ENCODE assay signal across 9 cellular contexts in the genomic region with DNA sequence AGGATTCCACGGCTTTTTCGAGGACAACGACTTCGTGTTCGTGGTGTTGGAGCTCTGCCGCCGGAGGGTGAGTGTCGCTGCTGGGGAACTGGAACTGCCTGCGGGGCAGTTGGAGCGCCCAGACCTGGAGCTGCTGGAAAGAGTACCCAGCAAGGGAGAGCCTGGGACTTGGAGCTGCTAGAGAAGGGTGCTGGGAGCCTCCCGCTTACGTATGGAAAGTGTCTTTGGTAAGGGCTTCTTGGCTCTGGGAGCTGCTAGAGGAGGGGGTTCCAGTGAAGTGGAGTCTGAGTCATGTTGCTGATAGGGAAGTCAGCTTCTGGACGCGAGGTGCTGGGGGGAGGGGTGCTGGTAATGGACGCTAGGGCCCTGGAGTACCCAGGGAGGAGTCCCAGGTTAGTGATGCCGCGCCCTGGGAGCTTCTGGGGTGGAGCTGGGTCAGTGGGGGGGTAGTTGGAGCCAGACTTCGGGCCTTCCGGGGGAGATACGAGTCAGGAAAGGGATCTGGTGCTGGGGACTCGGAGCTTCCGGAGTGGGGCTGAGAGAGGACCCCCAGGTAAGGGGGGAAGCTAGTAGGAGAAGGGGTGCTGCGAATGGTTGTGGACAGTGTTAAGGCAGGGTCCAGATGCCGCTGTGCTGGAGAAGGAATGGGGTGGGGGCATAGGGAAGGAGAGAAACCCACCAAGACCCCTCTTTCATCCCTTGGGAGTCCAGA. TPM values are rescaled to one million over a fixed set of nuclear protein-coding genes. Genes with fewer than 3 reads are reported as not detected.
DNase-seq lines count a peak whose midpoint lies in the region; ATAC-seq, FAIRE-seq and TF ChIP-seq lines count a peak whose summit lies in the region.
"Had no signal": no experiment of that assay in that cellular context is flagged by ENCODE, and none has a peak within 500 bp of the region (broad histone marks: within the 10 kb centered on the region; RNA-seq: fewer than 3 reads in every experiment).

No MANE protein-coding gene starts in this region.

- WGBS in thymus = 16% methylated on average over 24 of the region's 24 CpGs

- H3K4me3 ChIP-seq in kidney epithelial cell (ENCODE audit: low read depth, low read length) (peak overlapping the region; percentile 64), thymus (ENCODE audit: low read length) (peak overlapping the region; percentile 75)

- H3K4me1 ChIP-seq in thymus (ENCODE audit: control insufficient read depth, insufficient read depth, low read length) = peaks cover 21% of the 10 kb centered on the region

- H3K4me3 Mint-ChIP-seq in activated naive CD8-positive, alpha-beta T cell treated with anti-CD3 and anti-CD28 coated beads, Interleukin-2, amount 50 U/mL, for 24 hours = peak overlapping the region; percentile 90

- peaks cover 22% of the 10 kb centered on the region for H3K4me1 Mint-ChIP-seq in activated naive CD8-positive, alpha-beta T cell treated with anti-CD3 and anti-CD28 coated beads, Interleukin-2, amount 50 U/mL, for 24 hours

- H3K36me3 Mint-ChIP-seq in activated naive CD8-positive, alpha-beta T cell treated with anti-CD3 and anti-CD28 coated beads, Interleukin-2, amount 50 U/mL, for 24 hours (ENCODE audit: low read depth) = peaks cover 42% of the 10 kb centered on the region

- peak; percentile 45 to 61 for DNase-seq in AML-193 (lab: John Stamatoyannopoulos, UW)
- peak; percentile 52 for DNase-seq in GM12891 (ENCODE audit: insufficient read length, low spot score)
- peak; percentile 51 for DNase-seq in NCI-H510A (lab: John Stamatoyannopoulos, UW)
- DNase-seq in activated naive CD8-positive, alpha-beta T cell treated with anti-CD3 and anti-CD28 coated beads, Interleukin-2, amount 50 U/mL, for 24 hours = peak; percentile 43
- no peak for DNase-seq in kidney epithelial cell (ENCODE audit: low read depth)
- no peak for DNase-seq in putamen (ENCODE audit: low spot score)

- no peaks in the 10 kb centered on the region for H3K27me3 ChIP-seq in kidney epithelial cell (ENCODE audit: control insufficient read depth, insufficient read depth, low read length)
- no peaks in the 10 kb centered on the region for H3K27me3 ChIP-seq in thymus (ENCODE audit: control insufficient read depth, insufficient read depth)

- TF ChIP-seq POLR2A in GM12891 (IDR thresholded peaks at IDR 0.05; ENCODE audit: low read depth, low read length) = no peak

- TF ChIP-seq CTCF in kidney epithelial cell (IDR thresholded peaks at IDR 0.05; ENCODE audit: insufficient read depth, low read length, poor library complexity, severe bottlenecking) = no peak

- H3K9me3 Mint-ChIP-seq in activated naive CD8-positive, alpha-beta T cell treated with anti-CD3 and anti-CD28 coated beads, Interleukin-2, amount 50 U/mL, for 24 hours = no peaks in the 10 kb centered on the region

- H3K36me3 ChIP-seq in kidney epithelial cell (ENCODE audit: control insufficient read depth, insufficient read depth, low read length) (no peaks in the 10 kb centered on the region), thymus (ENCODE audit: control insufficient read depth, insufficient read depth) (peaks cover 31% of the 10 kb centered on the region)

- FAIRE-seq in GM12891 (lab: Jason Lieb, UNC) = no peak

- ATAC-seq in activated naive CD8-positive, alpha-beta T cell treated with anti-CD3 and anti-CD28 coated beads, Interleukin-2, amount 50 U/mL, for 24 hours = no peak
- ATAC-seq in HG02610 (IDR thresholded peaks at IDR 0.05; ENCODE audit: unreplicated experiment) = no peak

- no peaks in the 10 kb centered on the region for H3K9me3 ChIP-seq in thymus (ENCODE audit: control insufficient read depth)

- no peak overlapping the region for H3K27ac ChIP-seq in thymus (ENCODE audit: low read depth)

- H3K27ac Mint-ChIP-seq in activated naive CD8-positive, alpha-beta T cell treated with anti-CD3 and anti-CD28 coated beads, Interleukin-2, amount 50 U/mL, for 24 hours = peak overlapping the region; percentile 59

- H3K27me3 Mint-ChIP-seq in activated naive CD8-positive, alpha-beta T cell treated with anti-CD3 and anti-CD28 coated beads, Interleukin-2, amount 50 U/mL, for 24 hours = peaks cover 2% of the 10 kb centered on the region

TF ChIP-seq in GM12891, 5 proteins besides CTCF, POLR2A, EP300 and RAD21:
- TF ChIP-seq POLR2AphosphoS5 (IDR thresholded peaks at IDR 0.05; ENCODE audit: low read depth, low read length) = no peak
- 0 out of 2 replicates have a peak, but pooled peaks have one; percentile 14 for TF ChIP-seq SPI1 (IDR thresholded peaks at IDR 0.05; ENCODE audit: low read depth, low read length)
- TF ChIP-seq TAF1 (IDR thresholded peaks at IDR 0.05; ENCODE audit: low read depth, low read length) = no peak

RNA-seq across cellular contexts. Expression of gene PLK1, which starts 0.7 kb away (rescaled TPM):
- 54.8 TPM for polyA plus RNA-seq in GM12891 (2012; ENCODE audit: low read depth, missing spikeins)
- total RNA-seq in kidney epithelial cell = 10.4 and 13.1 TPM in 2 replicates
- polyA plus RNA-seq in thymus = 6.9 TPM

RNA-seq across cellular contexts. Expression of gene ERN2, which starts 33.6 kb away (rescaled TPM):
- 0.05 TPM for polyA plus RNA-seq in GM12891 (2012; ENCODE audit: low read depth, missing spikeins)
- total RNA-seq in kidney epithelial cell = under 0.01 TPM in 1 of 2 replicates, not detected in the other
- polyA plus RNA-seq in thymus = 0.27 TPM
- total RNA-seq: SK-MEL-5 had no signal

RNA-seq across cellular contexts. Expression of gene DCTN5, which starts 38.2 kb away (rescaled TPM):
- polyA plus RNA-seq in GM12891 (2012; ENCODE audit: low read depth, missing spikeins) = 87.4 TPM
- total RNA-seq in kidney epithelial cell = 58.4 and 68.4 TPM in 2 replicates
- polyA plus RNA-seq in thymus = 15.8 TPM

RNA-seq across cellular contexts. Expression of gene PALB2, which starts 38.3 kb away (rescaled TPM):
- 8.1 TPM for polyA plus RNA-seq in GM12891 (2012; ENCODE audit: low read depth, missing spikeins)
- 18.5 and 24.0 TPM in 2 replicates for total RNA-seq in kidney epithelial cell
- polyA plus RNA-seq in thymus = 14.3 TPM

Comparison
In these comparisons a context has a peak if more than half of its experiments do, and no peak if none do; other contexts are left out.
1. DNase-seq: peak in AML-193 (2 of 2), GM12891 (single experiment), NCI-H510A (single experiment) and activated naive CD8-positive, alpha-beta T cell treated with anti-CD3 and anti-CD28 coated beads, Interleukin-2, amount 50 U/mL, for 24 hours (single experiment); none in kidney epithelial cell (single experiment) and putamen (single experiment).